ENCODE assay signal across 9 cellular contexts in the genomic region with DNA sequence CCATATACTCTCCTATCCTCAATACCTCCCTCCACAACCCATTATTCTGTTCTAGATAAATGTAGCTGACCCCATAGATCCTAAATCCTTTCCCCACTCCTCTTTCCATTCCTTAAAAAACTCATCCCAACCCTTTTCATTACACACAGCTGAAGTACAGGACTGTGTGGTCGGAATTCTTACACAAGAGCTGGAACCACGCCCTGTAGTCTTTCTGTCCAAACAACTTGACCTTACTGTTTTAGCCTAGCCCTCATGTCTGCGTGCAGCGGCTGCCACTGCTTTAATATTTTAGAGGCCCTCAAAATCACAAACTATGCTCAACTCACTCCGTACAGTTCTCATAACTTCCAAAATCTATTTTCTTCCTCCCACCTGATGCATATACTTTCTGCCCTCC. TPM values are rescaled to one million over a fixed set of nuclear protein-coding genes. Genes with fewer than 3 reads are reported as not detected.
"Had no signal": no experiment of that assay in that cellular context is flagged by ENCODE, and none has a peak within 500 bp of the region (broad histone marks: within the 10 kb centered on the region; RNA-seq: fewer than 3 reads in every experiment).

No MANE protein-coding gene starts in this region.

RNA-seq across cellular contexts. Expression of gene CD300LB, which starts 27.3 kb away (rescaled TPM):
- total RNA-seq: chondrocyte; endothelial cell of umbilical vein; epithelial cell of proximal tubule; frontal cortex; lung microvascular endothelial cell; myocyte; naive thymus-derived CD8-positive, alpha-beta T cell; osteocyte; suprapubic skin had no signal
- polyA plus RNA-seq: endothelial cell of umbilical vein had no signal

RNA-seq across cellular contexts. Expression of gene CD300A, which starts 37.5 kb away (rescaled TPM):
- total RNA-seq: chondrocyte, endothelial cell of umbilical vein, epithelial cell of proximal tubule, lung microvascular endothelial cell, myocyte, osteocyte had no signal
- polyA plus RNA-seq: endothelial cell of umbilical vein had no signal

RNA-seq across cellular contexts. Expression of gene CD300C, which starts 42.0 kb away (rescaled TPM):
- total RNA-seq: chondrocyte; endothelial cell of umbilical vein; frontal cortex; lung microvascular endothelial cell; myocyte; naive thymus-derived CD8-positive, alpha-beta T cell; osteocyte had no signal
- polyA plus RNA-seq: endothelial cell of umbilical vein had no signal
